ENCODE assay signal across 8 cellular contexts in the genomic region with DNA sequence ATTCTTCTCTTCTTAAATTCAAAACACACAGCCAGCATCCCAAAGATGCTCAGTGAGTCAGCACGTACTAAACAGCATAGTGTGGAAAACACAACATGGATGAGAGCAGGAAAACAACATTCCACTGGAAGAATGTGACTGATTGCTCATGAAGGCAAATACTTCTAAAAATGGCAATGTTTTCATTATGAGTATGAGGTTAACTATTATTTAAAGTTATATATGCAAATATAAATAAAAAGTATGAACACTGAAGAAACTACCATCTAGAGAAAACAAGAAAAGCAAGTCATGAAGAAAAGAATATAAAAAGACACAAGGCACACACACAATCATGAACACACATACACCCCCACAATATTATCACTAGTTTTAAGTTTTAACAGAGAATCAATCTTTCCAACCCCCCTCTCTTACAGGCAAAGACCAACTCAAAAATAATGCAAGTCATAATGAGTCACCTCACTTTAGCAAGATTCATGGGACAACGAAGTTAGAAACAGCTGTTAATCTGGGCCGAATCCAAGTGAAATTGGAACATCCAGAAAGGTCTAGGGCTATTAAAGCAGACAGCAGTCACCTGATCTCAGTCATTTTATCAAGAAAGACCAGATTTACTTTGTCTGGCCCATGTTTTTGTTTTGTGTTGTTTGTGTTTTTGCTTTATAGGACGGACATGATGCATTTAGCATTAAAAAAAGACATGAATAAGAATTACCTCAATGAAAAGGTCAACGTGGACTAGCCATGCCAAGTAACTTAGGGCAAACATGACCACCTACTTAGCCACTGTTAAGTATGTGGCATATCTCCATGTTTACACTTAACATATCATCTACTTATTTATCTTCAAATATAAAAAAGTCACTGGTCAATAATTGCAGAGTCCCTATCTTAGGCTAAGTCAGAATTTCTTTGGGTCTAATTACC. TPM values are rescaled to one million over a fixed set of nuclear protein-coding genes. Genes with fewer than 3 reads are reported as not detected.
DNase-seq lines count a peak whose midpoint lies in the region; ATAC-seq and TF ChIP-seq lines count a peak whose summit lies in the region.
"Had no signal": no experiment of that assay in that cellular context is flagged by ENCODE, and none has a peak within 500 bp of the region (broad histone marks: within the 10 kb centered on the region; RNA-seq: fewer than 3 reads in every experiment).

No MANE protein-coding gene starts in this region.

- H3K4me1 ChIP-seq in upper lobe of left lung = peaks cover 10 to 31% (median 19%) of the 10 kb centered on the region in 4 donors

- no peaks in the 10 kb centered on the region for H3K9me3 ChIP-seq in upper lobe of left lung

- peak overlapping the region; percentile 99 for H3K27ac ChIP-seq in brain microvascular endothelial cell
- peak overlapping the region; percentile 65 to 76 (median 66) for H3K27ac ChIP-seq in upper lobe of left lung

- no peak for TF ChIP-seq POLR2A in upper lobe of left lung (IDR thresholded peaks at IDR 0.05)

- H3K27me3 ChIP-seq in brain microvascular endothelial cell (replicated peaks) (no peaks in the 10 kb centered on the region), upper lobe of left lung (no peaks in the 10 kb centered on the region)

- peak; percentile 69 to 79 for ATAC-seq in upper lobe of left lung (ENCODE audit: low FRiP score in 2 of 2)
- ATAC-seq: activated CD8-positive, alpha-beta T cell treated with anti-CD3 and anti-CD28 coated beads, Interleukin-2, amount 10 ng/mL, durations not matched to agents 7 days and 5 days had no signal

- DNase-seq in LHCN-M2 (ENCODE audit: low read depth) (peak; percentile 99), brain microvascular endothelial cell (peak; percentile 95), kidney tubule cell (ENCODE audit: low spot score) (peak; percentile 89), upper lobe of left lung (no peak), NCI-H128 (lab: John Stamatoyannopoulos, UW; ENCODE audit: unreplicated experiment) (no peak), NCI-H69 (lab: John Stamatoyannopoulos, UW) (no peak)
- DNase-seq in stimulated activated CD4-positive, alpha-beta T cell treated with anti-CD3 and anti-CD28 coated beads, Interleukin-4, amount 100 ng/mL, for 4 hours = no peak
- DNase-seq: activated CD8-positive, alpha-beta T cell treated with anti-CD3 and anti-CD28 coated beads, Interleukin-2, amount 10 ng/mL, durations not matched to agents 7 days and 5 days had no signal

- H3K4me3 ChIP-seq in brain microvascular endothelial cell (ENCODE audit: low read depth, low read length) (no peak overlapping the region), upper lobe of left lung (no peak overlapping the region)

- in situ Hi-C loops in brain microvascular endothelial cell (cut with HindIII; ENCODE audit: low pct_ligation_motif_present, low sequenced_read_pairs) = no loop called here

- WGBS in upper lobe of left lung, 2 donors = 56 to 64% methylated on average over 5 of the region's 5 CpGs

- TF ChIP-seq CTCF in brain microvascular endothelial cell (IDR thresholded peaks at IDR 0.05; ENCODE audit: low read depth, low read length, missing control alignments) (no peak), upper lobe of left lung (IDR thresholded peaks at IDR 0.05) (no peak)

- H3K36me3 ChIP-seq in brain microvascular endothelial cell (replicated peaks) (no peaks in the 10 kb centered on the region), upper lobe of left lung (no peaks in the 10 kb centered on the region)

- peak in 1 of 4 donors; percentile 41 for TF ChIP-seq EP300 in upper lobe of left lung (IDR thresholded peaks at IDR 0.05)

RNA-seq across cellular contexts. Expression of a gene that starts 18.1 kb away (rescaled TPM):
- 137 and 145 TPM in 2 replicates for total RNA-seq in LHCN-M2 (2014; rRNA removed)
- 92.4 TPM for polyA plus RNA-seq in LHCN-M2 (2012)
- 10 to 100 TPM; 19.9 to 40.9 (median 27.5) TPM for total RNA-seq in upper lobe of left lung

Comparison
In these comparisons a context has a peak if more than half of its experiments do, and no peak if none do; other contexts are left out.
1. DNase-seq: peak in LHCN-M2 (single experiment), brain microvascular endothelial cell (single experiment) and kidney tubule cell (single experiment); none in upper lobe of left lung (0 of 2), stimulated activated CD4-positive, alpha-beta T cell treated with anti-CD3 and anti-CD28 coated beads, Interleukin-4, amount 100 ng/mL, for 4 hours (0 of 2), NCI-H128 (single experiment) and NCI-H69 (single experiment).